1 cellular context compared by ENCODE assay signal in genomic region chr2:85754313-85755095, GRCh38.
TF ChIP-seq lines count a peak whose summit lies in the region.

No MANE protein-coding gene starts in this region.

TF ChIP-seq in GM12878, 131 proteins besides CTCF, POLR2A, EP300 and RAD21 (continued from another document):
- no peak for TF ChIP-seq LARP7 (IDR thresholded peaks at IDR 0.05)
- peak; percentile 44; the same call in 1 of the 2 replicates for TF ChIP-seq BMI1 (IDR thresholded peaks at IDR 0.05; ENCODE audit: borderline replicate concordance)
